Comparison of ENCODE assay signal across 8 cellular contexts in genomic region chr12:93569301-93569655, GRCh38. TPM values are rescaled to one million over a fixed set of nuclear protein-coding genes. Genes with fewer than 3 reads are reported as not detected.
DNase-seq lines count a peak whose midpoint lies in the region; ATAC-seq and TF ChIP-seq lines count a peak whose summit lies in the region.

No MANE protein-coding gene starts in this region.

- no peaks in the 10 kb centered on the region for H3K4me1 ChIP-seq in ACC112 (ENCODE audit: control insufficient read depth, insufficient read depth, low read length, unreplicated experiment)
- peaks cover 11 to 18% of the 10 kb centered on the region in 2 donors for H3K4me1 ChIP-seq in mucosa of rectum (ENCODE audit: control insufficient read depth in 2 of 2, insufficient read depth in 2 of 2, low read length in 2 of 2)

- H3K4me3 ChIP-seq in ACC112 (ENCODE audit: low read depth, low read length) (peak overlapping the region; percentile 90), astrocyte of the spinal cord (ENCODE audit: low read depth, low read length) (peak overlapping the region; percentile 64), mucosa of rectum (ENCODE audit: low read length in 2 of 2) (peak overlapping the region; percentile 92 to 94)

- H3K27ac ChIP-seq in ACC112 (ENCODE audit: low read depth, low read length) (no peak overlapping the region), mucosa of rectum (ENCODE audit: low read depth in 2 of 2, low read length in 2 of 2) (peak overlapping the region in 1 of 2 donors; percentile 95)

- no peaks in the 10 kb centered on the region for H3K79me2 ChIP-seq in ACC112 (ENCODE audit: control insufficient read depth, insufficient read depth, low read length, unreplicated experiment)

- peak overlapping the region in 1 of 2 donors; percentile 56 for H3K9ac ChIP-seq in mucosa of rectum (ENCODE audit: low read depth in 1 of 2, low read length in 2 of 2)

- H3K27me3 ChIP-seq in ACC112 (ENCODE audit: insufficient read depth, low read length): no peaks in the 10 kb centered on the region
- no peaks in the 10 kb centered on the region for H3K27me3 ChIP-seq in mucosa of rectum (ENCODE audit: control insufficient read depth in 2 of 2, insufficient read depth in 2 of 2, low read length in 2 of 2)

- DNase-seq in astrocyte of the spinal cord (ENCODE audit: low read depth, low spot score) (no peak), SW480 (ENCODE audit: low spot score) (no peak), OCI-M2 (lab: John Stamatoyannopoulos, UW; ENCODE audit: unreplicated experiment) (no peak)

- H3K36me3 ChIP-seq in ACC112 (ENCODE audit: insufficient read depth, low read length) (no peaks in the 10 kb centered on the region), mucosa of rectum (ENCODE audit: control insufficient read depth in 2 of 2, insufficient read depth in 2 of 2, low read length in 2 of 2) (no peaks in the 10 kb centered on the region)

- ATAC-seq in HG03354 (IDR thresholded peaks at IDR 0.05; ENCODE audit: poor library complexity, severe bottlenecking, unreplicated experiment): peak; percentile 0
- no peak for ATAC-seq in GM19395 (IDR thresholded peaks at IDR 0.05; ENCODE audit: unreplicated experiment)
- no peak for ATAC-seq in esophagus mucosa

- H2AFZ ChIP-seq in ACC112 (ENCODE audit: low read length, unreplicated experiment): no peak overlapping the region

- in situ Hi-C loops in astrocyte of the spinal cord (cut with HindIII; ENCODE audit: low sequenced_read_pairs): no loop called here

- no peaks in the 10 kb centered on the region for H3K9me3 ChIP-seq in mucosa of rectum (ENCODE audit: control insufficient read depth in 2 of 2, low read length in 2 of 2)

- TF ChIP-seq CTCF in astrocyte of the spinal cord (IDR thresholded peaks at IDR 0.05; ENCODE audit: low read depth, low read length): no peak

RNA-seq across cellular contexts. Expression of gene SOCS2, which starts 3.2 kb away (rescaled TPM):
- total RNA-seq in esophagus mucosa: 5.8 TPM
